Comparison of ENCODE assay signal across 10 cellular contexts in the genomic region with DNA sequence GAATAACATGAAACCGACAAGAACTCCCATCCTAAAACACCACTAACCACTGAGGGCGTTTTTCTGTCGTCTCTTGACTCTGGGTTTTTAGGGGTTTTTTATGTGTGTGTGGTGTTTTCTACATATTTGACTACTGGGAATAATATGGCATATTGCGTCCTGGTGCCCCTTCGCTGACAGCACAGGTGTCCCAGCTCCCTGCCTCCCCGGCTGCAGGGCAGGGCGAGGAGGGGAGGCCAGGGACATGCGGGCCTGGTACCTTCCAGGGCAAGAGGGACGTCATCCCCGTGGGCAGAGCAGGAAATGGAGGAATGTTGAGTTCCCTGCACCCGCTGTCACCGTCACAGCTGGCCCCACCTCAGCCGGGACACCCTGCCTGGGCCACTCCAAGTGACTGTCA. TPM values are rescaled to one million over a fixed set of nuclear protein-coding genes. Genes with fewer than 3 reads are reported as not detected.
DNase-seq lines count a peak whose midpoint lies in the region; ATAC-seq and TF ChIP-seq lines count a peak whose summit lies in the region.
"Had no signal": no experiment of that assay in that cellular context is flagged by ENCODE, and none has a peak within 500 bp of the region (broad histone marks: within the 10 kb centered on the region; RNA-seq: fewer than 3 reads in every experiment).

No MANE protein-coding gene starts in this region.

- H3K4me1 ChIP-seq in Karpas-422 (ENCODE audit: low read length), result peaks cover 73% of the 10 kb centered on the region
- H3K4me1 ChIP-seq in smooth muscle cell (ENCODE audit: low read depth), result peaks cover 32% of the 10 kb centered on the region

- ATAC-seq in left ventricle myocardium superior, result no peak
- ATAC-seq in activated naive CD4-positive, alpha-beta T cell treated with anti-CD3 and anti-CD28 coated beads, Interleukin-2, amount 50 U/mL, for 72 hours, result no peak
- no peak for ATAC-seq in HG02678 (IDR thresholded peaks at IDR 0.05; ENCODE audit: unreplicated experiment)

- DNase-seq in Karpas-422 (no peak), left ventricle myocardium superior (peak; percentile 21), smooth muscle cell (lab: John Stamatoyannopoulos, UW; ENCODE audit: unreplicated experiment) (no peak), NCI-H2029 (lab: John Stamatoyannopoulos, UW) (no peak)
- no peak for DNase-seq in activated naive CD4-positive, alpha-beta T cell treated with anti-CD3 and anti-CD28 coated beads, Interleukin-2, amount 50 U/mL, for 72 hours (ENCODE audit: low spot score in 2 of 2)
- DNase-seq: activated CD4-positive, alpha-beta memory T cell treated with anti-CD3 and anti-CD28 coated beads for 36 hours; activated gamma-delta T cell treated with Interleukin-2 at 50 U/mL for 16 hours; NCI-H2081 treated with DMSO at 0.1 percent for 48 hours had no signal

- H3K27ac Mint-ChIP-seq in activated naive CD4-positive, alpha-beta T cell treated with anti-CD3 and anti-CD28 coated beads, Interleukin-2, amount 50 U/mL, for 72 hours, result no peak overlapping the region
- H3K27ac Mint-ChIP-seq: activated CD4-positive, alpha-beta memory T cell treated with anti-CD3 and anti-CD28 coated beads for 36 hours had no signal

- H3K9ac ChIP-seq in Karpas-422 (ENCODE audit: low read length) (peak overlapping the region; percentile 65), smooth muscle cell (ENCODE audit: low read depth) (no peak overlapping the region)

- H3K79me2 ChIP-seq in Karpas-422 (ENCODE audit: low read length) (no peaks in the 10 kb centered on the region), smooth muscle cell (ENCODE audit: low read depth) (peaks cover 83% of the 10 kb centered on the region)

- peak overlapping the region; percentile 66 for H3K4me2 ChIP-seq in Karpas-422 (ENCODE audit: low read depth, low read length, poor library complexity, severe bottlenecking)
- peak overlapping the region; percentile 85 for H3K4me2 ChIP-seq in smooth muscle cell

- H3K36me3 ChIP-seq in Karpas-422 (ENCODE audit: insufficient read depth, low read length) (no peaks in the 10 kb centered on the region), smooth muscle cell (ENCODE audit: low read depth) (no peaks in the 10 kb centered on the region)

- H3K9me3 ChIP-seq in Karpas-422 (ENCODE audit: low read length), result no peaks in the 10 kb centered on the region
- H3K9me3 ChIP-seq in smooth muscle cell (replicated peaks; ENCODE audit: low read depth), result no peaks in the 10 kb centered on the region

- H3K27ac ChIP-seq in Karpas-422 (ENCODE audit: low read length) (peak overlapping the region; percentile 87), smooth muscle cell (ENCODE audit: low read depth) (peak overlapping the region; percentile 94)

- peak overlapping the region; percentile 60 for H3K4me3 ChIP-seq in GM12875 (ENCODE audit: low read depth, low read length)
- H3K4me3 ChIP-seq in Karpas-422 (ENCODE audit: low read length), result peak overlapping the region; percentile 6; the same call in 1 of the 2 replicates
- H3K4me3 ChIP-seq in smooth muscle cell, result no peak overlapping the region

- H3K9me2 ChIP-seq in Karpas-422 (replicated peaks; ENCODE audit: insufficient read depth, low read length), result no peaks in the 10 kb centered on the region

- H4K20me1 ChIP-seq in Karpas-422 (ENCODE audit: insufficient read depth, low read depth, low read length) (peaks cover 14% of the 10 kb centered on the region; the same call in 1 of the 2 replicates), smooth muscle cell (ENCODE audit: low read depth) (peaks cover 91% of the 10 kb centered on the region)

- H2AFZ ChIP-seq in Karpas-422 (ENCODE audit: low read length) (no peak overlapping the region), smooth muscle cell (ENCODE audit: low read depth) (no peak overlapping the region)

- H3K27me3 ChIP-seq in Karpas-422 (ENCODE audit: low read length) (no peaks in the 10 kb centered on the region; the same call in 1 of the 2 replicates), smooth muscle cell (ENCODE audit: low read depth) (no peaks in the 10 kb centered on the region)

- no peak for TF ChIP-seq CTCF in GM12875 (IDR thresholded peaks at IDR 0.05; ENCODE audit: borderline replicate concordance, insufficient read depth, low read depth, low read length)
- TF ChIP-seq CTCF in smooth muscle cell (IDR thresholded peaks at IDR 0.05; ENCODE audit: borderline replicate concordance, insufficient read depth, poor library complexity, severe bottlenecking), result no peak

- peaks cover 17% of the 10 kb centered on the region for H3F3A ChIP-seq in smooth muscle cell (ENCODE audit: low read depth)

- WGBS in smooth muscle cell (ENCODE audit: low lambda C conversion rate), result 60% methylated on average over 13 of the region's 13 CpGs

- H3K36me3 Mint-ChIP-seq in activated naive CD4-positive, alpha-beta T cell treated with anti-CD3 and anti-CD28 coated beads, Interleukin-2, amount 50 U/mL, for 72 hours, result no peaks in the 10 kb centered on the region
- H3K36me3 Mint-ChIP-seq: activated CD4-positive, alpha-beta memory T cell treated with anti-CD3 and anti-CD28 coated beads for 36 hours had no signal

- H3K9me3 Mint-ChIP-seq in activated naive CD4-positive, alpha-beta T cell treated with anti-CD3 and anti-CD28 coated beads, Interleukin-2, amount 50 U/mL, for 72 hours, result no peaks in the 10 kb centered on the region
- H3K9me3 Mint-ChIP-seq: activated CD4-positive, alpha-beta memory T cell treated with anti-CD3 and anti-CD28 coated beads for 36 hours had no signal

- intact Hi-C loops in left ventricle myocardium superior (cut with micrococcal nuclease), result no loop called here

RNA-seq across cellular contexts. Expression of a gene that starts 34.8 kb away (rescaled TPM):
- 3.5 and 9.6 TPM in 2 replicates for total RNA-seq in Karpas-422 (2014; rRNA removed; shearing (Covaris generic); ENCODE audit: low replicate concordance)
- total RNA-seq in left ventricle myocardium superior (6.1 TPM), smooth muscle cell (26.2 and 27.4 TPM in 2 replicates)
- polyA plus RNA-seq in smooth muscle cell, result 35.3 and 59.4 TPM in 2 replicates
- 1 to 10 TPM; 7.5 to 9.1 TPM for total RNA-seq in activated naive CD4-positive, alpha-beta T cell treated with anti-CD3 and anti-CD28 coated beads, Interleukin-2, amount 50 U/mL, for 72 hours
